Comparison of ENCODE assay signal across 13 cellular contexts in the genomic region with DNA sequence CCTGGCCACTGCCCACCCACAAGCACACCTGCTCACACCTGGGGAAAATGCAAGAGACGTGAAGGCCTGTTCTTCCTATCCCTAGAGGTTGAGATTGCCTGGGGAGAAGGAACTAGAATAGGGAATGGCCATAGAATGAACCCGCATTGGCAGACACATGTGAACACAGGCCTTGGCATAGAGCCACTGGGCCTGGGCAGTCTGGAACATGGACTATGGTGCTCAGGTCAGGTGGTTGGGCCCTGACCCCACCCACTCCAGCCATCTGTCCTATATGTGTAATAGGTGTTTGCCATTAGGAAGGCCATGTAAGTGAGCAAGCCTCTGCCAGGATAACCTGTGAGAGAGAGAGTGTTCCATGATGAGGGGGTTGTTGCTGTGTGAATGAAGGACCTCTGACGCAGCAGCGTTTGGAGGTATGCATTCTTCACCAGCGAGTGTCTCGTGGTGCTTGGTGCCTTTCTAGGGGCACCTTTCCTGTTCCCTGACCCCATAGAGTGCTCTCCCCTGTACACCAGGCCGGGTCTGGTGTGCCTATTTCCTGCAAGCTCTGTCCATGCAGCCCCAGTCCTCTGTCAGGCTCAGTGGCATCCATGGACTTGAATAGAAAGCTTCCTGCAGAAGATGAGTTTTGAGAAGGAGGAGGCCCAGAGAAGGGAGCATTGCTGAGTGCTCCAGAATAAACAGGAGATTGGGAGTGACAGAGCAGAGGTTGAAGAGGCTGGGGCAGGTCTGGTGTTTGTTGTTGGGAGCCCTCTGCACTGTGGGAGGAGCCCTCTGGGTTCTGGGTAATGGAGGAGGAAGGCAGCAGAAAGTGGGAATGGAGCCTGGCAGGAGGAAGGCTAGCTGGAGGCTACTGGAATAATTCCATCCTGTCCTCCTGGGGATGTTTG. TPM values are rescaled to one million over a fixed set of nuclear protein-coding genes. Genes with fewer than 3 reads are reported as not detected.
DNase-seq lines count a peak whose midpoint lies in the region; ATAC-seq and TF ChIP-seq lines count a peak whose summit lies in the region.
"Had no signal": no experiment of that assay in that cellular context is flagged by ENCODE, and none has a peak within 500 bp of the region (broad histone marks: within the 10 kb centered on the region; RNA-seq: fewer than 3 reads in every experiment).

No MANE protein-coding gene starts in this region.

- H3K9ac ChIP-seq in mammary epithelial cell (ENCODE audit: insufficient read depth, low read length), result no peak overlapping the region
- H3K9ac ChIP-seq: parathyroid adenoma had no signal

- H3K4me1 ChIP-seq in left lung (peaks cover 6 to 20% of the 10 kb centered on the region in 2 donors), thyroid gland (peaks cover 28 to 55% of the 10 kb centered on the region in 2 donors), mammary epithelial cell (ENCODE audit: insufficient read depth, low read length) (peaks cover 23% of the 10 kb centered on the region)

- peaks cover 0 to 24% of the 10 kb centered on the region in 2 donors for H3K36me3 ChIP-seq in left lung
- peaks cover 0 to 5% of the 10 kb centered on the region in 2 donors for H3K36me3 ChIP-seq in thyroid gland
- H3K36me3 ChIP-seq in mammary epithelial cell (ENCODE audit: insufficient read depth, low read length), result peaks cover 2% of the 10 kb centered on the region

- ATAC-seq in left lung (peak; percentile 35), HG02973 (IDR thresholded peaks at IDR 0.05; ENCODE audit: unreplicated experiment) (no peak), HG03280 (IDR thresholded peaks at IDR 0.05; ENCODE audit: unreplicated experiment) (no peak)
- ATAC-seq: heart left ventricle had no signal

- CTCF ChIA-PET in mammary epithelial cell (lab: Charles Lee; ENCODE audit: low non-redundant PET), result no interaction called here

- DNase-seq in activated naive CD8-positive, alpha-beta T cell treated with anti-CD3 and anti-CD28 coated beads for 36 hours, result no peak
- DNase-seq in activated T-helper 1 cell treated with anti-CD3 and anti-CD28 coated beads, Interleukin-12 subunit alpha, Interleukin-12 subunit beta, Interleukin-2, Interleukin-4 antibody, amounts not matched to agents 30 ng/mL and 10 ng/mL and 1 ng/mL, durations not matched to agents 14 hours and 24 hours and 36 hours (ENCODE audit: low spot score), result no peak
- DNase-seq in left lung (no peak), thyroid gland (peak; percentile 46 to 50), mammary epithelial cell (no peak)
- DNase-seq: activated CD4-positive, alpha-beta T cell treated with anti-CD3 and anti-CD28 coated beads, Interleukin-2, amount 50 U/mL, for 4 hours; NCI-H2107 had no signal

- H3K27me3 ChIP-seq in left lung, result no peaks in the 10 kb centered on the region
- no peaks in the 10 kb centered on the region for H3K27me3 ChIP-seq in thyroid gland
- no peaks in the 10 kb centered on the region for H3K27me3 ChIP-seq in mammary epithelial cell (ENCODE audit: insufficient read depth, low read length)
- H3K27me3 ChIP-seq: heart left ventricle had no signal

- no peaks in the 10 kb centered on the region for H3K9me3 Mint-ChIP-seq in activated naive CD8-positive, alpha-beta T cell (ENCODE audit: low read depth)
- no peaks in the 10 kb centered on the region for H3K9me3 Mint-ChIP-seq in activated naive CD8-positive, alpha-beta T cell treated with anti-CD3 and anti-CD28 coated beads for 36 hours
- H3K9me3 Mint-ChIP-seq in activated T-helper 1 cell treated with anti-CD3 and anti-CD28 coated beads, Interleukin-12 subunit alpha, Interleukin-12 subunit beta, Interleukin-2, Interleukin-4 antibody, amounts not matched to agents 30 ng/mL and 10 ng/mL and 1 ng/mL, durations not matched to agents 14 hours and 24 hours and 36 hours, result no peaks in the 10 kb centered on the region

- H3K4me3 ChIP-seq in left lung, result no peak overlapping the region
- H3K4me3 ChIP-seq in thyroid gland (replicated peaks in 1 of 3), result no peak overlapping the region
- no peak overlapping the region for H3K4me3 ChIP-seq in mammary epithelial cell (replicated peaks in 1 of 3; ENCODE audit: insufficient read depth in 1 of 3, low read depth in 2 of 3, low read length in 3 of 3)
- H3K4me3 ChIP-seq: heart left ventricle had no signal

- no peak overlapping the region for H3K27ac ChIP-seq in left lung
- peak overlapping the region in 2 of 3 donors; percentile 67 to 72 for H3K27ac ChIP-seq in thyroid gland
- no peak overlapping the region for H3K27ac ChIP-seq in mammary epithelial cell (ENCODE audit: insufficient read depth, low read depth, low read length)

- peak overlapping the region; percentile 64 for H3K27ac Mint-ChIP-seq in activated naive CD8-positive, alpha-beta T cell
- no peak overlapping the region for H3K27ac Mint-ChIP-seq in activated naive CD8-positive, alpha-beta T cell treated with anti-CD3 and anti-CD28 coated beads for 36 hours
- H3K27ac Mint-ChIP-seq in activated T-helper 1 cell treated with anti-CD3 and anti-CD28 coated beads, Interleukin-12 subunit alpha, Interleukin-12 subunit beta, Interleukin-2, Interleukin-4 antibody, amounts not matched to agents 30 ng/mL and 10 ng/mL and 1 ng/mL, durations not matched to agents 14 hours and 24 hours and 36 hours, result peak overlapping the region; percentile 42

- H3K9me3 ChIP-seq in left lung (no peaks in the 10 kb centered on the region), thyroid gland (no peaks in the 10 kb centered on the region), mammary epithelial cell (replicated peaks; ENCODE audit: insufficient read depth, low read length) (no peaks in the 10 kb centered on the region)
- H3K9me3 ChIP-seq: heart left ventricle had no signal

- H3K36me3 Mint-ChIP-seq in activated naive CD8-positive, alpha-beta T cell, result peaks cover 11% of the 10 kb centered on the region
- peaks cover 2% of the 10 kb centered on the region for H3K36me3 Mint-ChIP-seq in activated naive CD8-positive, alpha-beta T cell treated with anti-CD3 and anti-CD28 coated beads for 36 hours
- H3K36me3 Mint-ChIP-seq in activated T-helper 1 cell treated with anti-CD3 and anti-CD28 coated beads, Interleukin-12 subunit alpha, Interleukin-12 subunit beta, Interleukin-2, Interleukin-4 antibody, amounts not matched to agents 30 ng/mL and 10 ng/mL and 1 ng/mL, durations not matched to agents 14 hours and 24 hours and 36 hours (ENCODE audit: low read depth), result peaks cover 8% of the 10 kb centered on the region

- no peak overlapping the region for H2AFZ ChIP-seq in mammary epithelial cell (ENCODE audit: low read depth, low read length)
- H2AFZ ChIP-seq: parathyroid adenoma had no signal

- peaks cover 34% of the 10 kb centered on the region for H3K4me1 Mint-ChIP-seq in activated naive CD8-positive, alpha-beta T cell (ENCODE audit: low read depth)
- H3K4me1 Mint-ChIP-seq in activated naive CD8-positive, alpha-beta T cell treated with anti-CD3 and anti-CD28 coated beads for 36 hours, result peaks cover 16% of the 10 kb centered on the region
- H3K4me1 Mint-ChIP-seq in activated T-helper 1 cell treated with anti-CD3 and anti-CD28 coated beads, Interleukin-12 subunit alpha, Interleukin-12 subunit beta, Interleukin-2, Interleukin-4 antibody, amounts not matched to agents 30 ng/mL and 10 ng/mL and 1 ng/mL, durations not matched to agents 14 hours and 24 hours and 36 hours (ENCODE audit: low read depth), result peaks cover 16% of the 10 kb centered on the region

- no peak overlapping the region for H3K4me3 Mint-ChIP-seq in activated naive CD8-positive, alpha-beta T cell
- no peak overlapping the region for H3K4me3 Mint-ChIP-seq in activated naive CD8-positive, alpha-beta T cell treated with anti-CD3 and anti-CD28 coated beads for 36 hours
- no peak overlapping the region for H3K4me3 Mint-ChIP-seq in activated T-helper 1 cell treated with anti-CD3 and anti-CD28 coated beads, Interleukin-12 subunit alpha, Interleukin-12 subunit beta, Interleukin-2, Interleukin-4 antibody, amounts not matched to agents 30 ng/mL and 10 ng/mL and 1 ng/mL, durations not matched to agents 14 hours and 24 hours and 36 hours

- 44 to 66% methylated on average over 7 of the region's 7 CpGs for WGBS in thyroid gland, 2 donors
- 61% methylated on average over 7 of the region's 7 CpGs for WGBS in mammary epithelial cell (ENCODE audit: low coverage, missing lambda C conversion rate)

- no peaks in the 10 kb centered on the region for H3K27me3 Mint-ChIP-seq in activated naive CD8-positive, alpha-beta T cell
- no peaks in the 10 kb centered on the region for H3K27me3 Mint-ChIP-seq in activated naive CD8-positive, alpha-beta T cell treated with anti-CD3 and anti-CD28 coated beads for 36 hours
- no peaks in the 10 kb centered on the region for H3K27me3 Mint-ChIP-seq in activated T-helper 1 cell treated with anti-CD3 and anti-CD28 coated beads, Interleukin-12 subunit alpha, Interleukin-12 subunit beta, Interleukin-2, Interleukin-4 antibody, amounts not matched to agents 30 ng/mL and 10 ng/mL and 1 ng/mL, durations not matched to agents 14 hours and 24 hours and 36 hours (ENCODE audit: insufficient read depth)

- in situ Hi-C loops in mammary epithelial cell (cut with MboI; ENCODE audit: low sequenced_read_pairs in 2 of 2), result loop anchor here in 1 of 2 donors (25.0 kb wide), 1 partner anchor 229 kb away; no protein-coding TSS in a partner anchor

- dilution Hi-C loops in mammary epithelial cell (cut with HindIII; ENCODE audit: low sequenced_read_pairs), result loop anchor here (5.0 to 25.0 kb wide), 3 partner anchors 34 to 146 kb away; partner anchors contain the start of gene NRN1L

- no peak for TF ChIP-seq POLR2A in thyroid gland (IDR thresholded peaks at IDR 0.05)

- H3K4me2 ChIP-seq in mammary epithelial cell (ENCODE audit: insufficient read depth, low read depth, low read length), result no peak overlapping the region

- BruUV-seq in mammary epithelial cell (replicated peaks; lab: Mats Ljungman, UMichigan), result no TSS peak

- peaks cover 3% of the 10 kb centered on the region for H4K20me1 ChIP-seq in mammary epithelial cell (ENCODE audit: insufficient read depth, low read length)

- intact Hi-C loops in activated T-helper 1 cell treated with anti-CD3 and anti-CD28 coated beads, Interleukin-12 subunit alpha, Interleukin-12 subunit beta, Interleukin-2, Interleukin-4 antibody, amounts not matched to agents 30 ng/mL and 10 ng/mL and 1 ng/mL, durations not matched to agents 14 hours and 24 hours and 36 hours (cut with micrococcal nuclease), result no loop called here
- intact Hi-C loops in left lung (cut with DNase I), result no loop called here
- intact Hi-C loops in thyroid gland (cut with DNase I), result no loop called here
- intact Hi-C loops in mammary epithelial cell (cut with micrococcal nuclease), result no loop called here

- peaks cover 19% of the 10 kb centered on the region for H3K79me2 ChIP-seq in mammary epithelial cell (ENCODE audit: insufficient read depth, low read length)

- no peak for TF ChIP-seq CTCF in left lung (IDR thresholded peaks at IDR 0.05)
- no peak for TF ChIP-seq CTCF in thyroid gland (IDR thresholded peaks at IDR 0.05)
- no peak for TF ChIP-seq CTCF in mammary epithelial cell (conservative IDR thresholded peaks at IDR 0.05 in 1 of 2, IDR thresholded peaks at IDR 0.05 in 1 of 2; ENCODE audit: extremely low read depth in 1 of 2, insufficient read depth in 1 of 2, low read depth in 1 of 2, low read length in 2 of 2)

RNA-seq across cellular contexts. Expression of gene CTRL, which starts 15.6 kb away (rescaled TPM):
- total RNA-seq in activated naive CD8-positive, alpha-beta T cell treated with anti-CD3 and anti-CD28 coated beads for 36 hours, result 1 to 10 TPM; 6.2 to 6.8 TPM
- total RNA-seq in activated T-helper 1 cell treated with anti-CD3 and anti-CD28 coated beads, Interleukin-12 subunit alpha, Interleukin-12 subunit beta, Interleukin-2, Interleukin-4 antibody, amounts not matched to agents 30 ng/mL and 10 ng/mL and 1 ng/mL, durations not matched to agents 14 hours and 24 hours and 36 hours, result 5.5 and 6.9 TPM in 2 replicates
- total RNA-seq in left lung, result under 1 TPM in 1 of 2 donors, not detected in 1; 0.50 TPM
- total RNA-seq in thyroid gland, result under 1 TPM in 2 of 4 donors, not detected in 2; 0.34 to 0.94 TPM
- 1 to 10 TPM in 1 of 2 donors, under 1 TPM in 1; 0.17 to 1.2 TPM for total RNA-seq in mammary epithelial cell
- 0.46 TPM for polyA plus RNA-seq in mammary epithelial cell
- polyA minus RNA-seq in mammary epithelial cell, result not detected

RNA-seq across cellular contexts. Expression of gene PSMB10, which starts 20.6 kb away (rescaled TPM):
- 100 to 1,000 TPM; 220 to 235 TPM for total RNA-seq in activated naive CD8-positive, alpha-beta T cell treated with anti-CD3 and anti-CD28 coated beads for 36 hours
- total RNA-seq in activated T-helper 1 cell treated with anti-CD3 and anti-CD28 coated beads, Interleukin-12 subunit alpha, Interleukin-12 subunit beta, Interleukin-2, Interleukin-4 antibody, amounts not matched to agents 30 ng/mL and 10 ng/mL and 1 ng/mL, durations not matched to agents 14 hours and 24 hours and 36 hours, result 213 and 218 TPM in 2 replicates
- total RNA-seq in left lung (10 to 100 TPM; 59.7 to 76.8 TPM), thyroid gland (10 to 100 TPM; 22.9 to 39.7 (median 32.5) TPM), mammary epithelial cell (10 to 100 TPM in 1 of 2 donors, 1 to 10 TPM in 1; 9.2 to 23.8 TPM)
- polyA plus RNA-seq in mammary epithelial cell, result 15.7 TPM
- polyA minus RNA-seq in mammary epithelial cell, result 4.5 TPM

RNA-seq across cellular contexts. Expression of gene PSKH1, which starts 23.0 kb away (rescaled TPM):
- total RNA-seq in activated naive CD8-positive, alpha-beta T cell treated with anti-CD3 and anti-CD28 coated beads for 36 hours, result 10 to 100 TPM in 1 of 2 experiments, 1 to 10 TPM in 1; 9.9 to 10.6 TPM
- total RNA-seq in activated T-helper 1 cell treated with anti-CD3 and anti-CD28 coated beads, Interleukin-12 subunit alpha, Interleukin-12 subunit beta, Interleukin-2, Interleukin-4 antibody, amounts not matched to agents 30 ng/mL and 10 ng/mL and 1 ng/mL, durations not matched to agents 14 hours and 24 hours and 36 hours, result 17.8 TPM in 2 replicates
- 10 to 100 TPM; 25.4 to 29.6 TPM for total RNA-seq in left lung
- total RNA-seq in thyroid gland, result 10 to 100 TPM; 20.3 to 35.7 (median 28.8) TPM
- total RNA-seq in mammary epithelial cell, result 10 to 100 TPM; 11.8 to 18.4 TPM
- 15.3 TPM for polyA plus RNA-seq in mammary epithelial cell
- 28.5 TPM for polyA minus RNA-seq in mammary epithelial cell

RNA-seq across cellular contexts. Expression of gene LCAT, which starts 27.8 kb away (rescaled TPM):
- 10 to 100 TPM; 11.3 to 11.4 TPM for total RNA-seq in activated naive CD8-positive, alpha-beta T cell treated with anti-CD3 and anti-CD28 coated beads for 36 hours
- 12.7 and 20.3 TPM in 2 replicates for total RNA-seq in activated T-helper 1 cell treated with anti-CD3 and anti-CD28 coated beads, Interleukin-12 subunit alpha, Interleukin-12 subunit beta, Interleukin-2, Interleukin-4 antibody, amounts not matched to agents 30 ng/mL and 10 ng/mL and 1 ng/mL, durations not matched to agents 14 hours and 24 hours and 36 hours
- total RNA-seq in left lung, result 10 to 100 TPM; 27.5 to 37.2 TPM
- total RNA-seq in thyroid gland, result 10 to 100 TPM in 3 of 4 donors, 1 to 10 TPM in 1; 9.9 to 16.4 (median 13.4) TPM
- 10 to 100 TPM; 13.0 to 43.9 TPM for total RNA-seq in mammary epithelial cell
- polyA plus RNA-seq in mammary epithelial cell, result 9.3 TPM
- polyA minus RNA-seq in mammary epithelial cell, result 0.72 TPM

RNA-seq across cellular contexts. Expression of gene NRN1L, which starts 31.4 kb away (rescaled TPM):
- total RNA-seq in activated naive CD8-positive, alpha-beta T cell treated with anti-CD3 and anti-CD28 coated beads for 36 hours, result not detected
- total RNA-seq in activated T-helper 1 cell treated with anti-CD3 and anti-CD28 coated beads, Interleukin-12 subunit alpha, Interleukin-12 subunit beta, Interleukin-2, Interleukin-4 antibody, amounts not matched to agents 30 ng/mL and 10 ng/mL and 1 ng/mL, durations not matched to agents 14 hours and 24 hours and 36 hours, result 0.65 and 0.76 TPM in 2 replicates
- total RNA-seq in left lung, result 1 to 10 TPM in 1 of 2 donors, not detected in 1; 1.7 TPM
- total RNA-seq in thyroid gland, result 1 to 10 TPM in 1 of 4 donors, not detected in 3; 2.0 TPM
- under 1 TPM in 1 of 2 donors, not detected in 1; 0.83 TPM for total RNA-seq in mammary epithelial cell
- not detected for polyA plus RNA-seq in mammary epithelial cell
- not detected for polyA minus RNA-seq in mammary epithelial cell
- total RNA-seq: LHCN-M2 had no signal

Comparison
In these comparisons a context has a peak if more than half of its experiments do, and no peak if none do; other contexts are left out.
1. DNase-seq: peak in thyroid gland (2 of 2); none in activated naive CD8-positive, alpha-beta T cell treated with anti-CD3 and anti-CD28 coated beads for 36 hours (single experiment), activated T-helper 1 cell treated with anti-CD3 and anti-CD28 coated beads, Interleukin-12 subunit alpha, Interleukin-12 subunit beta, Interleukin-2, Interleukin-4 antibody, amounts not matched to agents 30 ng/mL and 10 ng/mL and 1 ng/mL, durations not matched to agents 14 hours and 24 hours and 36 hours (single experiment), left lung (0 of 2) and mammary epithelial cell (single experiment).
2. H3K27ac ChIP-seq: peak in thyroid gland (2 of 3); none in left lung (0 of 2) and mammary epithelial cell (single experiment).